Comparison of ENCODE assay signal across 6 cellular contexts in genomic region chr21:28118570-28118969, GRCh38.
"Had no signal": no experiment of that assay in that cellular context is flagged by ENCODE, and none has a peak within 500 bp of the region (broad histone marks: within the 10 kb centered on the region; RNA-seq: fewer than 3 reads in every experiment).

No MANE protein-coding gene starts in this region.

- H3K27ac ChIP-seq: GM23248, KMS-11 had no signal

- H3K9ac ChIP-seq: GM23248, KMS-11 had no signal

- H2AFZ ChIP-seq: GM23248 had no signal

- H3K4me3 ChIP-seq: GM23248 had no signal

- DNase-seq: GM23248, GOT3, H7, HCEC 1CT, KBM-7 had no signal

- H3K4me2 ChIP-seq: KMS-11 had no signal
